22 cellular contexts compared by ENCODE assay signal in the genomic region with DNA sequence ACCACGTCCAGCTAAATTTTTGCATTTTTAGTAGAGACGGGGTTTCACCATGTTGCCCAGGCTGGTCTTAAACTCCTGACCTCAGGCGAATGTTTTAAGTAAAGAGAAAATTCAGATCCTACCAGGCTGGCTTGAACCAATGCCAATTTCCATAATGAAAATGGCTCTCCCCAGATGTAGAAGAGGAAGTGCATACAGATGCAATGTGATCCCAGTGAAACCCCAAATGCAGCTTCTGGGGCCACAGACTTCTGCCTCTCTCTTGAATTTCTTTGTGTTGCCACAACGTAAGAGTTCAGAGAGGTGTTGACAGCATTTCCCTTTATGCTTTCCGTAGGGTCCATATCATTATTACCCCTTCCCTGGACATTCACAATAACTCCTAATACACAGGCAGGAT. TPM values are rescaled to one million over a fixed set of nuclear protein-coding genes. Genes with fewer than 3 reads are reported as not detected.
DNase-seq lines count a peak whose midpoint lies in the region; ATAC-seq, FAIRE-seq and TF ChIP-seq lines count a peak whose summit lies in the region.
"Had no signal": no experiment of that assay in that cellular context is flagged by ENCODE, and none has a peak within 500 bp of the region (broad histone marks: within the 10 kb centered on the region; RNA-seq: fewer than 3 reads in every experiment).

No MANE protein-coding gene starts in this region.

- H3K79me2 ChIP-seq in K562 (ENCODE audit: control insufficient read depth, insufficient read depth, low read length) = no peaks in the 10 kb centered on the region

- intact Hi-C loops in K562 (cut with micrococcal nuclease) (no loop called here), head of caudate nucleus (cut with DNase I) (no loop called here)

- H3K36me3 Mint-ChIP-seq in activated T-cell treated with anti-CD3 and anti-CD28 coated beads, Interleukin-2, amount 50 U/mL, for 4 hours (ENCODE audit: insufficient read depth) = no peaks in the 10 kb centered on the region
- H3K36me3 Mint-ChIP-seq: CD8-positive, alpha-beta T cell had no signal

- no peak overlapping the region for H3K27ac ChIP-seq in K562 (ENCODE audit: extremely low read depth, low read depth, low read length)
- H3K27ac ChIP-seq: 22Rv1; A549; BLaER1 treated with 17β-estradiol and CSF1 and Interleukin-3, amounts not matched to agents 10 nM and 100 nM; C4-2B had no signal

- POLR2A ChIA-PET in K562 (lab: Yijun Ruan, JAX) = interaction anchor here (1.5 kb wide), 1 partner anchor 29 kb away, joined by 6 read pairs; a partner anchor contains a TSS

- no peak overlapping the region for H3K4me3 Mint-ChIP-seq in activated T-cell treated with anti-CD3 and anti-CD28 coated beads, Interleukin-2, amount 50 U/mL, for 4 hours
- H3K4me3 Mint-ChIP-seq: B cell; CD4-positive, alpha-beta T cell; CD8-positive, alpha-beta T cell had no signal

- H3K9ac ChIP-seq in K562 (ENCODE audit: insufficient read depth in 1 of 2, low read depth in 2 of 2, low read length in 2 of 2) = no peak overlapping the region
- H3K9ac ChIP-seq: BLaER1 treated with 17β-estradiol and CSF1 and Interleukin-3, amounts not matched to agents 10 nM and 100 nM had no signal

- ATAC-seq in K562 = no peak
- ATAC-seq in activated T-cell treated with anti-CD3 and anti-CD28 coated beads, Interleukin-2, amount 50 U/mL, for 4 hours = no peak
- ATAC-seq: A549; CD8-positive, alpha-beta T cell had no signal

- H3K36me3 ChIP-seq in K562 (ENCODE audit: control insufficient read depth, insufficient read depth, low read length) = no peaks in the 10 kb centered on the region
- H3K36me3 ChIP-seq: BLaER1 treated with 17β-estradiol and CSF1 and Interleukin-3, amounts not matched to agents 10 nM and 100 nM had no signal

- WGBS in K562 (ENCODE audit: insufficient coverage, low coverage, missing lambda C conversion rate) = 0% methylated on average over 5 of the region's 5 CpGs

- peaks cover 4 to 16% of the 10 kb centered on the region in 2 experiments; a peak in 3 of 5 replicates for H3K27me3 ChIP-seq in K562 (ENCODE audit: control insufficient read depth in 2 of 2, insufficient read depth in 2 of 2, low read length in 2 of 2)
- H3K27me3 ChIP-seq: BLaER1 treated with 17β-estradiol and CSF1 and Interleukin-3, amounts not matched to agents 10 nM and 100 nM had no signal

- H3K4me2 ChIP-seq in K562 (ENCODE audit: insufficient read depth, low read length) = no peak overlapping the region
- H3K4me2 ChIP-seq: A549; BLaER1 treated with 17β-estradiol and CSF1 and Interleukin-3, amounts not matched to agents 10 nM and 100 nM had no signal

- H3K27me3 Mint-ChIP-seq in activated T-cell treated with anti-CD3 and anti-CD28 coated beads, Interleukin-2, amount 50 U/mL, for 4 hours (ENCODE audit: low read depth) = peaks cover 33% of the 10 kb centered on the region

- no peaks in the 10 kb centered on the region for H3K4me1 ChIP-seq in K562 (replicated peaks in 1 of 2; ENCODE audit: control insufficient read depth in 2 of 2, insufficient read depth in 2 of 2, low read length in 2 of 2)
- H3K4me1 ChIP-seq: A549, Caco-2 had no signal

- no peaks in the 10 kb centered on the region for H3K9me3 Mint-ChIP-seq in activated T-cell treated with anti-CD3 and anti-CD28 coated beads, Interleukin-2, amount 50 U/mL, for 4 hours
- H3K9me3 Mint-ChIP-seq: CD4-positive, alpha-beta T cell; CD8-positive, alpha-beta T cell had no signal

- DNase-seq in KBM-7 (peak; percentile 16), MV-4-11 (lab: John Stamatoyannopoulos, UW) (peak; percentile 89), RPMI8226 (peak; percentile 44), K562 (ENCODE audit: extremely low read depth in 1 of 4, low spot score in 3 of 4) (no peak), NCI-H524 (lab: John Stamatoyannopoulos, UW) (no peak), head of caudate nucleus (no peak)
- no peak for DNase-seq in activated T-cell treated with anti-CD3 and anti-CD28 coated beads, Interleukin-2, amount 50 U/mL, for 4 hours
- DNase-seq: AML-193; Caco-2; Calu3; CD4-positive, alpha-beta T cell; CD8-positive, alpha-beta T cell; DMS79 treated with DMSO at 0.1 percent for 48 hours; GF-D8 had no signal

- no TSS peak for BruUV-seq in K562 (replicated peaks; lab: Mats Ljungman, UMichigan)

- no peak overlapping the region for H3K4me3 ChIP-seq in K562
- H3K4me3 ChIP-seq: A549; BLaER1 treated with 17β-estradiol and CSF1 and Interleukin-3, amounts not matched to agents 10 nM and 100 nM had no signal

- CTCF ChIA-PET in K562 (lab: Yijun Ruan, JAX; ENCODE audit: low intra/inter-chr PET ratio) = no interaction called here

- H3K9me3 ChIP-seq in K562 (replicated peaks; ENCODE audit: control insufficient read depth, insufficient read depth, low read depth, low read length) = no peaks in the 10 kb centered on the region
- H3K9me3 ChIP-seq: A549; BLaER1 treated with 17β-estradiol and CSF1 and Interleukin-3, amounts not matched to agents 10 nM and 100 nM; Caco-2 had no signal

- no peak overlapping the region for H2AFZ ChIP-seq in K562 (ENCODE audit: low read depth, low read length)

- no peak for TF ChIP-seq EP300 in K562 (IDR thresholded peaks at IDR 0.05; ENCODE audit: low read length)

- TF ChIP-seq RAD21 in K562 (CRISPR knock-in tag; conservative IDR thresholded peaks at IDR 0.05 in 1 of 2, IDR thresholded peaks at IDR 0.05 in 1 of 2) = no peak

- no peaks in the 10 kb centered on the region for H4K20me1 ChIP-seq in K562 (replicated peaks; ENCODE audit: control insufficient read depth, insufficient read depth, low read length)
- H4K20me1 ChIP-seq: BLaER1 treated with 17β-estradiol and CSF1 and Interleukin-3, amounts not matched to agents 10 nM and 100 nM had no signal

- in situ Hi-C loops in KBM-7 (cut with MboI; ENCODE audit: low pct_unique_long_range_greater_than_20kb, low sequenced_read_pairs) = no loop called here
- in situ Hi-C loops in K562 (cut with MboI) = no loop called here

- FAIRE-seq in K562 (lab: Jason Lieb, UNC) = no peak
- FAIRE-seq: A549, D721Med, G401.6, GM12891 had no signal

- TF ChIP-seq CTCF in K562 (IDR thresholded peaks at IDR 0.05 in 2 of 3, conservative IDR thresholded peaks at IDR 0.05 in 1 of 3; ENCODE audit: insufficient read depth in 2 of 3, low read depth in 1 of 3, low read length in 3 of 3) = no peak

- no peaks in the 10 kb centered on the region for H3K9me1 ChIP-seq in K562 (ENCODE audit: control insufficient read depth, insufficient read depth, low read length)

- H3K4me1 Mint-ChIP-seq in activated T-cell treated with anti-CD3 and anti-CD28 coated beads, Interleukin-2, amount 50 U/mL, for 4 hours (ENCODE audit: low read depth) = no peaks in the 10 kb centered on the region
- H3K4me1 Mint-ChIP-seq: B cell had no signal

- TF ChIP-seq POLR2A in K562 (conservative IDR thresholded peaks at IDR 0.05) = no peak

TF ChIP-seq in K562, 482 proteins besides CTCF, POLR2A, EP300 and RAD21:
- peak; percentile 69; the same call in 1 of the 2 replicates for TF ChIP-seq SPI1 (IDR thresholded peaks at IDR 0.05; ENCODE audit: borderline replicate concordance, low read depth, low read length)
- TF ChIP-seq MED1 (CRISPR knock-in tag; IDR thresholded peaks at IDR 0.05; ENCODE audit: borderline replicate concordance) = no peak
- no peak for TF ChIP-seq TRIM24 (IDR thresholded peaks at IDR 0.05)
TF ChIP-seq in K562: peak in this region for 1.

RNA-seq across cellular contexts. Expression of a gene that starts 29.6 kb away (rescaled TPM):
- 47.3 and 57.6 TPM in 2 replicates for total RNA-seq in K562 (2011; cell fraction: chromatin; rRNA removed; ENCODE audit: low replicate concordance)
- total RNA-seq in K562 (2011; cell fraction: nucleolus; rRNA removed) = 34.2 and 43.4 TPM in 2 replicates
- total RNA-seq in K562 (2011; cell fraction: nucleoplasm; rRNA removed) = 46.8 and 49.4 TPM in 2 replicates
- total RNA-seq in K562 (2014; rRNA removed) (66.7 and 70.9 TPM in 2 replicates), K562 (2014; rRNA removed; fragmentation: Illumina TruSeq; extraction: Trizol) (75.4 and 75.8 TPM in 2 replicates), K562 (2015; rRNA removed; fragmentation: Illumina TruSeq; extraction: Trizol) (53.0 and 55.7 TPM in 2 replicates), K562 (2021) (77.0 and 78.2 TPM in 2 replicates)
- polyA plus RNA-seq in K562 (2011; rRNA removed) (63.1 and 69.4 TPM in 2 replicates), K562 (2014; fragmentation: Illumina TruSeq; extraction: Trizol) (139 and 161 TPM in 2 replicates), K562 (2014; fragmentation: Nextera tagmentation; extraction: Ambion mirVana) (100 to 1,000 TPM; 116 to 166 TPM), K562 (2014; rRNA removed) (61.7 and 68.3 TPM in 2 replicates)
- polyA plus RNA-seq in K562 (2011; cell fraction: cytosol; rRNA removed) = 37.6 and 43.6 TPM in 2 replicates
- 47.8 and 51.9 TPM in 2 replicates for polyA plus RNA-seq in K562 (2011; cell fraction: nucleus; rRNA removed)
- polyA plus RNA-seq in K562 (2012) = 66.7 and 165 TPM in 2 replicates
- 55.6 and 63.3 TPM in 2 replicates for polyA minus RNA-seq in K562 (2011; rRNA and poly(A)+ RNA removed)
- polyA minus RNA-seq in K562 (2011; cell fraction: cytosol; rRNA and poly(A)+ RNA removed) = 31.6 and 55.7 TPM in 2 replicates
- polyA minus RNA-seq in K562 (2011; cell fraction: nucleus; rRNA and poly(A)+ RNA removed) = 16.7 and 22.7 TPM in 2 replicates
- 10 to 100 TPM; 32.0 to 36.0 (median 34.3) TPM for total RNA-seq in activated T-cell treated with anti-CD3 and anti-CD28 coated beads, Interleukin-2, amount 50 U/mL, for 4 hours

Comparison
In these comparisons a context has a peak if more than half of its experiments do, and no peak if none do; other contexts are left out.
1. DNase-seq: peak in KBM-7 (single experiment), MV-4-11 (single experiment) and RPMI8226 (single experiment); none in K562 (0 of 4), NCI-H524 (0 of 2), activated T-cell treated with anti-CD3 and anti-CD28 coated beads, Interleukin-2, amount 50 U/mL, for 4 hours (single experiment) and head of caudate nucleus (0 of 42).